9 cellular contexts compared by ENCODE assay signal in the genomic region with DNA sequence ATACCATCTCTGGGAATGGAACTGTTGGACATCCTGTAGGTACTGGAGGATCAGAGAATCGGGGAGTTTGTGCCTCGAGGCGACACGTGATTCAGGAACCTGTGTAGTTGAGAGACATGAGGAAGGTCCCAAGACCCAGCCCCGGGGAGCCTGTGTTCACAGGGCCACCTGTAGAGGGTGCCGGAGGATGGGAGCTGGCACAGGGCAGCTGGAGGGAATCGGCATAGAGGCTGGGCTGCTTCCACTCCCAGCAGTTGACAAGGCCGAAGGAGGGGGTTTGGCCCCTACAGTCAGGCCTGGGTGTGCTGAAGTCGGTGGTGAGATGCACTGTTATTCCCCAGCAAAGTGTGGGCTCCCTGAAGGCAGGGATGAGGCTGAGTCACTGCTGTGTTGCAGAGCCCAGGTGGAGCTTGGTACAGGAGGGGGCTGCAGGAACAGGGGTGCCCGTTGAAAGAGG.
DNase-seq lines count a peak whose midpoint lies in the region; ATAC-seq and FAIRE-seq lines count a peak whose summit lies in the region.
"Had no signal": no experiment of that assay in that cellular context is flagged by ENCODE, and none has a peak within 500 bp of the region (broad histone marks: within the 10 kb centered on the region; RNA-seq: fewer than 3 reads in every experiment).

No MANE protein-coding gene starts in this region.

- peak overlapping the region; percentile 12 for H3K9ac ChIP-seq in NT2/D1 (ENCODE audit: insufficient read length, low read depth)

- peaks cover 33% of the 10 kb centered on the region for H3K36me3 Mint-ChIP-seq in central memory CD8-positive, alpha-beta T cell (ENCODE audit: insufficient read depth)

- no peaks in the 10 kb centered on the region for H3K27me3 Mint-ChIP-seq in central memory CD8-positive, alpha-beta T cell

- ATAC-seq in central memory CD8-positive, alpha-beta T cell (replicated peaks; ENCODE audit: extremely low read depth, poor library complexity, severe bottlenecking) = no peak
- no peak for ATAC-seq in stimulated activated naive CD8-positive, alpha-beta T cell treated with anti-CD3 and anti-CD28 coated beads, Interleukin-15, Interleukin-2, amounts not matched to agents 100 U/mL and 50 U/mL, for 24 hours
- no peak for ATAC-seq in GM21786 (IDR thresholded peaks at IDR 0.05; ENCODE audit: unreplicated experiment)

- H3K4me3 ChIP-seq in NT2/D1 (ENCODE audit: insufficient read length, low read depth) = no peak overlapping the region

- H3K27ac Mint-ChIP-seq in central memory CD8-positive, alpha-beta T cell (ENCODE audit: low read depth) = peak overlapping the region; percentile 79

- peaks cover 5% of the 10 kb centered on the region for H3K9me3 Mint-ChIP-seq in central memory CD8-positive, alpha-beta T cell

- no peak for FAIRE-seq in GM19239 (lab: Jason Lieb, UNC)
- FAIRE-seq: RCC 7860 had no signal

- H3K4me3 Mint-ChIP-seq in central memory CD8-positive, alpha-beta T cell = no peak overlapping the region

- DNase-seq in activated naive CD4-positive, alpha-beta T cell treated with Interleukin-2 at 50 U/mL for 16 hours = peak; percentile 40
- DNase-seq in activated naive CD4-positive, alpha-beta T cell treated with anti-CD3 and anti-CD28 coated beads, Interleukin-2, amount 50 U/mL, for 16 hours = no peak
- DNase-seq in NT2/D1 (ENCODE audit: low read depth, low spot score) = no peak
- no peak for DNase-seq in central memory CD8-positive, alpha-beta T cell (ENCODE audit: low spot score in 2 of 2)
- DNase-seq in stimulated activated naive CD8-positive, alpha-beta T cell treated with anti-CD3 and anti-CD28 coated beads, Interleukin-15, Interleukin-2, amounts not matched to agents 100 U/mL and 50 U/mL, for 24 hours = peak; percentile 57
- DNase-seq in GM19239 (ENCODE audit: insufficient read length, low spot score) = no peak
- DNase-seq in epidermal melanocyte (ENCODE audit: insufficient read length, low spot score) = no peak

- peaks cover 35% of the 10 kb centered on the region for H3K4me1 ChIP-seq in NT2/D1 (ENCODE audit: insufficient read depth, insufficient read length)

- peaks cover 37% of the 10 kb centered on the region for H3K4me1 Mint-ChIP-seq in central memory CD8-positive, alpha-beta T cell

- peaks cover 33% of the 10 kb centered on the region for H3K36me3 ChIP-seq in NT2/D1 (ENCODE audit: insufficient read depth, insufficient read length, low read length)

- no peaks in the 10 kb centered on the region for H3K27me3 ChIP-seq in NT2/D1 (ENCODE audit: insufficient read depth, insufficient read length)

- no peaks in the 10 kb centered on the region for H3K9me3 ChIP-seq in NT2/D1 (ENCODE audit: insufficient read depth, low read length)

Comparison
In these comparisons a context has a peak if more than half of its experiments do, and no peak if none do; other contexts are left out.
1. DNase-seq: peak in activated naive CD4-positive, alpha-beta T cell treated with Interleukin-2 at 50 U/mL for 16 hours (single experiment) and stimulated activated naive CD8-positive, alpha-beta T cell treated with anti-CD3 and anti-CD28 coated beads, Interleukin-15, Interleukin-2, amounts not matched to agents 100 U/mL and 50 U/mL, for 24 hours (single experiment); none in activated naive CD4-positive, alpha-beta T cell treated with anti-CD3 and anti-CD28 coated beads, Interleukin-2, amount 50 U/mL, for 16 hours (single experiment), NT2/D1 (single experiment), central memory CD8-positive, alpha-beta T cell (0 of 2), GM19239 (single experiment) and epidermal melanocyte (single experiment).